In the genomic region with DNA sequence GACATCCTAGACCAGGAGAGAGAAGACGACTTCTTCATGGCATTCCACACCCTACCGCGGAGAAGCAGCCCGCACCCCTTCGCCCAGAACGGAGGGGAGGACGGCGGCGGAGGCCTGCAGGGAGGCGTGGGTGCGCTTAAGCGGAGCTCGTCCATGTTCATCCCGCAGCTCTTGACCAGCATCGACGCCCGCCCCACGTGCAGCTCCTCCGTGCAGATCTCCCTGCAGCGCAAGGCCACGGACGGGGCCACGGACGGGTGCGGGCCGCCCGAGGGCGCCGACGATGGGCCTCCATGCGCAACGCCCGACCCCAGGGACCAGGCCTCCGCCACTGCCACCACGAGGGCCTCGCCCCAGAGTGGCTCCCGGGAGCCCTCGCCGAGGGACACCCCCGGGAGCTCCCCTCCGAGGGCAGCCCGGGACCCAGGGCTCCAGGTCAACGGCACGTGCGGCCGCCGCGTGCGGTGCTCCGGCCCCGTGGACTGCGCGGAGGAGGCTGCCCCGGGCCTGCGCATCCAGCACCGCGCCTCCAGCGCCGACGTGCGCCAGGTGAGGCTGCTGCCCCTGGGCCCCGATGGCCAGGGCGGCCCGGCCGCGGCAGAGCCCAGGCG, we compare ENCODE assay signal across 21 cellular contexts.
DNase-seq lines count a peak whose midpoint lies in the region; ATAC-seq, FAIRE-seq and TF ChIP-seq lines count a peak whose summit lies in the region.
"Had no signal": no experiment of that assay in that cellular context is flagged by ENCODE, and none has a peak within 500 bp of the region (broad histone marks: within the 10 kb centered on the region; RNA-seq: fewer than 3 reads in every experiment).

No MANE protein-coding gene starts in this region.

- H4K20me1 ChIP-seq in astrocyte (ENCODE audit: insufficient read depth, low read length), result peaks cover 43% of the 10 kb centered on the region

- no peak overlapping the region for H3K4me3 Mint-ChIP-seq in astrocyte (ENCODE audit: unreplicated experiment)
- H3K4me3 Mint-ChIP-seq in activated T-helper 1 cell treated with anti-CD3 and anti-CD28 coated beads, Interleukin-12 subunit alpha, Interleukin-12 subunit beta, Interleukin-2, Interleukin-4 antibody, amounts not matched to agents 30 ng/mL and 10 ng/mL and 1 ng/mL, durations not matched to agents 14 hours and 24 hours and 36 hours, result no peak overlapping the region
- H3K4me3 Mint-ChIP-seq: activated CD8-positive, alpha-beta memory T cell treated with anti-CD3 and anti-CD28 coated beads, Interleukin-2, amount 10 ng/mL, durations not matched to agents 7 days and 5 days; activated naive CD8-positive, alpha-beta T cell treated with anti-CD3 and anti-CD28 coated beads, Interleukin-2, amount 50 U/mL, for 24 hours; B cell; dendritic cell treated with granulocyte-macrophage colony-stimulating factor and Interleukin-4, amounts not matched to agents 40 ng/mL and 50 ng/mL, for 4 days; naive thymus-derived CD4-positive, alpha-beta T cell had no signal

- H3K4me3 ChIP-seq in astrocyte (ENCODE audit: insufficient read depth, low read depth, low read length), result no peak overlapping the region
- H3K4me3 ChIP-seq in right cardiac atrium (ENCODE audit: low read length), result peak overlapping the region; percentile 66
- H3K4me3 ChIP-seq in psoas muscle, result peak overlapping the region; percentile 72

- peaks cover 44% of the 10 kb centered on the region for H3K4me1 Mint-ChIP-seq in astrocyte (ENCODE audit: low read depth, unreplicated experiment)
- H3K4me1 Mint-ChIP-seq in activated T-helper 1 cell treated with anti-CD3 and anti-CD28 coated beads, Interleukin-12 subunit alpha, Interleukin-12 subunit beta, Interleukin-2, Interleukin-4 antibody, amounts not matched to agents 30 ng/mL and 10 ng/mL and 1 ng/mL, durations not matched to agents 14 hours and 24 hours and 36 hours (ENCODE audit: low read depth), result no peaks in the 10 kb centered on the region
- H3K4me1 Mint-ChIP-seq: activated CD8-positive, alpha-beta memory T cell treated with anti-CD3 and anti-CD28 coated beads, Interleukin-2, amount 10 ng/mL, durations not matched to agents 7 days and 5 days; activated naive CD8-positive, alpha-beta T cell treated with anti-CD3 and anti-CD28 coated beads, Interleukin-2, amount 50 U/mL, for 24 hours; naive thymus-derived CD4-positive, alpha-beta T cell had no signal

- H3K36me3 ChIP-seq in astrocyte (ENCODE audit: insufficient read depth, low read length), result peaks cover 10% of the 10 kb centered on the region
- H3K36me3 ChIP-seq in psoas muscle (ENCODE audit: insufficient read depth in 1 of 2, low read depth in 1 of 2), result no peaks in the 10 kb centered on the region

- DNase-seq in astrocyte (ENCODE audit: low read depth) (no peak), right cardiac atrium (peak; percentile 15 to 71 (median 50)), psoas muscle (peak; percentile 30 to 66), GM19238 (ENCODE audit: insufficient read length, low spot score) (no peak)
- no peak for DNase-seq in activated T-helper 1 cell treated with anti-CD3 and anti-CD28 coated beads, Interleukin-12 subunit alpha, Interleukin-12 subunit beta, Interleukin-2, Interleukin-4 antibody, amounts not matched to agents 30 ng/mL and 10 ng/mL and 1 ng/mL, durations not matched to agents 14 hours and 24 hours and 36 hours (ENCODE audit: low spot score)
- DNase-seq: activated CD4-positive, alpha-beta T cell treated with anti-CD3 and anti-CD28 coated beads for 48 hours; activated CD8-positive, alpha-beta memory T cell treated with anti-CD3 and anti-CD28 coated beads, Interleukin-2, amount 10 ng/mL, durations not matched to agents 7 days and 5 days; activated naive CD8-positive, alpha-beta T cell treated with anti-CD3 and anti-CD28 coated beads, Interleukin-2, amount 50 U/mL, for 24 hours; mammary epithelial cell; naive thymus-derived CD4-positive, alpha-beta T cell; NCI-H524 treated with DMSO at 0.1 percent for 48 hours; stimulated activated CD4-positive, alpha-beta T cell treated with anti-CD3 and anti-CD28 coated beads, Interleukin-4, amount 100 ng/mL, for 24 hours had no signal

- 75% methylated on average over 67 of the region's 67 CpGs for WGBS in right cardiac atrium
- 35 to 58% (median 44%) methylated on average over 53 to 67 of the region's 67 CpGs for WGBS in psoas muscle, 3 donors

- H3K9me3 Mint-ChIP-seq in astrocyte (ENCODE audit: unreplicated experiment), result no peaks in the 10 kb centered on the region
- no peaks in the 10 kb centered on the region for H3K9me3 Mint-ChIP-seq in activated T-helper 1 cell treated with anti-CD3 and anti-CD28 coated beads, Interleukin-12 subunit alpha, Interleukin-12 subunit beta, Interleukin-2, Interleukin-4 antibody, amounts not matched to agents 30 ng/mL and 10 ng/mL and 1 ng/mL, durations not matched to agents 14 hours and 24 hours and 36 hours
- H3K9me3 Mint-ChIP-seq: activated naive CD8-positive, alpha-beta T cell treated with anti-CD3 and anti-CD28 coated beads, Interleukin-2, amount 50 U/mL, for 24 hours; dendritic cell treated with granulocyte-macrophage colony-stimulating factor and Interleukin-4, amounts not matched to agents 40 ng/mL and 50 ng/mL, for 4 days; naive thymus-derived CD4-positive, alpha-beta T cell had no signal

- H2AFZ ChIP-seq in astrocyte (ENCODE audit: low read depth, low read length), result no peak overlapping the region

- no peaks in the 10 kb centered on the region for H3K9me3 ChIP-seq in astrocyte (ENCODE audit: insufficient read depth, low read depth, low read length)
- H3K9me3 ChIP-seq in right cardiac atrium (ENCODE audit: control insufficient read depth, low read length), result no peaks in the 10 kb centered on the region
- no peaks in the 10 kb centered on the region for H3K9me3 ChIP-seq in psoas muscle

- peak overlapping the region; percentile 72 for H3K27ac Mint-ChIP-seq in astrocyte (ENCODE audit: unreplicated experiment)
- no peak overlapping the region for H3K27ac Mint-ChIP-seq in activated T-helper 1 cell treated with anti-CD3 and anti-CD28 coated beads, Interleukin-12 subunit alpha, Interleukin-12 subunit beta, Interleukin-2, Interleukin-4 antibody, amounts not matched to agents 30 ng/mL and 10 ng/mL and 1 ng/mL, durations not matched to agents 14 hours and 24 hours and 36 hours
- H3K27ac Mint-ChIP-seq: activated CD8-positive, alpha-beta memory T cell treated with anti-CD3 and anti-CD28 coated beads, Interleukin-2, amount 10 ng/mL, durations not matched to agents 7 days and 5 days; activated naive CD8-positive, alpha-beta T cell treated with anti-CD3 and anti-CD28 coated beads, Interleukin-2, amount 50 U/mL, for 24 hours; B cell; dendritic cell treated with granulocyte-macrophage colony-stimulating factor and Interleukin-4, amounts not matched to agents 40 ng/mL and 50 ng/mL, for 4 days; naive thymus-derived CD4-positive, alpha-beta T cell had no signal

- no peak for TF ChIP-seq CTCF in C4-2B (conservative IDR thresholded peaks at IDR 0.05)
- no peak for TF ChIP-seq CTCF in astrocyte (IDR thresholded peaks at IDR 0.05; ENCODE audit: insufficient read depth, low read depth, low read length)
- no peak for TF ChIP-seq CTCF in psoas muscle (IDR thresholded peaks at IDR 0.05)

- H3K9ac ChIP-seq in astrocyte (ENCODE audit: low read length), result no peak overlapping the region

- FAIRE-seq in astrocyte (lab: Jason Lieb, UNC), result no peak
- FAIRE-seq: A204.1, GM12891, urothelium cell line had no signal

- peak overlapping the region; percentile 77 for H3K27ac ChIP-seq in C4-2B
- no peak overlapping the region for H3K27ac ChIP-seq in astrocyte (ENCODE audit: low read depth, low read length)
- peak overlapping the region; percentile 76 for H3K27ac ChIP-seq in right cardiac atrium (ENCODE audit: low read length)
- H3K27ac ChIP-seq in psoas muscle, result peak overlapping the region; percentile 93

- peaks cover 7% of the 10 kb centered on the region for H3K36me3 Mint-ChIP-seq in astrocyte (ENCODE audit: low read depth, unreplicated experiment)
- no peaks in the 10 kb centered on the region for H3K36me3 Mint-ChIP-seq in activated T-helper 1 cell treated with anti-CD3 and anti-CD28 coated beads, Interleukin-12 subunit alpha, Interleukin-12 subunit beta, Interleukin-2, Interleukin-4 antibody, amounts not matched to agents 30 ng/mL and 10 ng/mL and 1 ng/mL, durations not matched to agents 14 hours and 24 hours and 36 hours (ENCODE audit: low read depth)
- H3K36me3 Mint-ChIP-seq: activated CD8-positive, alpha-beta memory T cell treated with anti-CD3 and anti-CD28 coated beads, Interleukin-2, amount 10 ng/mL, durations not matched to agents 7 days and 5 days had no signal

- H3K27me3 ChIP-seq in astrocyte (ENCODE audit: insufficient read depth, low read length) (no peaks in the 10 kb centered on the region), right cardiac atrium (ENCODE audit: control insufficient read depth, insufficient read depth) (no peaks in the 10 kb centered on the region), psoas muscle (ENCODE audit: insufficient read depth in 3 of 3, low read length in 2 of 3) (no peaks in the 10 kb centered on the region)

- H3K27me3 Mint-ChIP-seq in astrocyte (ENCODE audit: low read depth, unreplicated experiment), result no peaks in the 10 kb centered on the region
- peaks cover 4% of the 10 kb centered on the region for H3K27me3 Mint-ChIP-seq in activated T-helper 1 cell treated with anti-CD3 and anti-CD28 coated beads, Interleukin-12 subunit alpha, Interleukin-12 subunit beta, Interleukin-2, Interleukin-4 antibody, amounts not matched to agents 30 ng/mL and 10 ng/mL and 1 ng/mL, durations not matched to agents 14 hours and 24 hours and 36 hours (ENCODE audit: insufficient read depth)
- H3K27me3 Mint-ChIP-seq: activated CD8-positive, alpha-beta memory T cell treated with anti-CD3 and anti-CD28 coated beads, Interleukin-2, amount 10 ng/mL, durations not matched to agents 7 days and 5 days; activated naive CD8-positive, alpha-beta T cell treated with anti-CD3 and anti-CD28 coated beads, Interleukin-2, amount 50 U/mL, for 24 hours; B cell; dendritic cell treated with granulocyte-macrophage colony-stimulating factor and Interleukin-4, amounts not matched to agents 40 ng/mL and 50 ng/mL, for 4 days; naive thymus-derived CD4-positive, alpha-beta T cell had no signal

- peaks cover 36% of the 10 kb centered on the region for H3K79me2 ChIP-seq in astrocyte (ENCODE audit: insufficient read depth, low read length)

- intact Hi-C loops in right cardiac atrium (cut with DNase I) (loop anchor here in 3 of 4 donors (5.0 to 10.0 kb wide), 3 partner anchors 56 to 66 kb away; no protein-coding TSS in a partner anchor), psoas muscle (cut with DNase I) (loop anchor here (2.0 to 5.0 kb wide), 3 partner anchors 36 to 67 kb away; no protein-coding TSS in a partner anchor)
- intact Hi-C loops in activated T-helper 1 cell treated with anti-CD3 and anti-CD28 coated beads, Interleukin-12 subunit alpha, Interleukin-12 subunit beta, Interleukin-2, Interleukin-4 antibody, amounts not matched to agents 30 ng/mL and 10 ng/mL and 1 ng/mL, durations not matched to agents 14 hours and 24 hours and 36 hours (cut with micrococcal nuclease), result no loop called here

- ATAC-seq in right cardiac atrium (peak; percentile 38 to 47), psoas muscle (peak; percentile 51 to 63 (median 58)), HG03469 (IDR thresholded peaks at IDR 0.05; ENCODE audit: unreplicated experiment) (no peak), HG03095 (IDR thresholded peaks at IDR 0.05; ENCODE audit: unreplicated experiment) (no peak)
- ATAC-seq: activated CD8-positive, alpha-beta memory T cell treated with anti-CD3 and anti-CD28 coated beads, Interleukin-2, amount 10 ng/mL, durations not matched to agents 7 days and 5 days; activated naive CD8-positive, alpha-beta T cell treated with anti-CD3 and anti-CD28 coated beads, Interleukin-2, amount 50 U/mL, for 24 hours; HCT116; naive thymus-derived CD4-positive, alpha-beta T cell had no signal

- no peak overlapping the region for H3K4me2 ChIP-seq in astrocyte (ENCODE audit: low read length)

- H3K4me1 ChIP-seq in astrocyte (ENCODE audit: insufficient read depth, low read length) (no peaks in the 10 kb centered on the region), right cardiac atrium (ENCODE audit: control insufficient read depth, insufficient read depth, low read length) (no peaks in the 10 kb centered on the region), psoas muscle (peaks cover 17% of the 10 kb centered on the region)

Comparison
In these comparisons a context has a peak if more than half of its experiments do, and no peak if none do; other contexts are left out.
1. DNase-seq: peak in right cardiac atrium (3 of 3) and psoas muscle (2 of 2); none in astrocyte (single experiment), GM19238 (single experiment) and activated T-helper 1 cell treated with anti-CD3 and anti-CD28 coated beads, Interleukin-12 subunit alpha, Interleukin-12 subunit beta, Interleukin-2, Interleukin-4 antibody, amounts not matched to agents 30 ng/mL and 10 ng/mL and 1 ng/mL, durations not matched to agents 14 hours and 24 hours and 36 hours (single experiment).
2. ATAC-seq: peak in right cardiac atrium (2 of 2) and psoas muscle (4 of 4); none in HG03469 (single experiment) and HG03095 (single experiment).